In the genomic region with DNA sequence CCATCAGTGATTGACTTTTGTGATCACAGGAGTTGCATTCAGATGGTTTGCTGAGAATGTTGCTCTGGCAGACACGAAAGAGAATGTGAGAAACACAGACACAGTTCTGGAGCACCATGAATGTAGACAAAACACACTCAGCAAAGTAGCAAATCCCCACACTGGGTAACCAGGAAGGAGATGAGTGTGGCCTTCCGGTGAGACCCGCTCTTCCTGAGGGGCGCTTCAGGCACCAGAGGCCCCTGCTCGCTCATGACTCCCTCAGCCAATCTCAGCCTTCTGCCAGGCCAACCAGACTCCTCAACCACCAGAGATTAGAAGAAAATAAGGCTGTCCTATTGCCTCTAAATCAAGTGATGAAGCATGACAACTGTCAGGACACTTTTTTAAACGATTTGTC, we compare ENCODE assay signal across 19 cellular contexts.
"Had no signal": no experiment of that assay in that cellular context is flagged by ENCODE, and none has a peak within 500 bp of the region (broad histone marks: within the 10 kb centered on the region; RNA-seq: fewer than 3 reads in every experiment).

No MANE protein-coding gene starts in this region.

- H3K36me3 Mint-ChIP-seq: activated naive CD8-positive, alpha-beta T cell treated with anti-CD3 and anti-CD28 coated beads for 36 hours; WTC11 had no signal

- H3K27me3 ChIP-seq: brain microvascular endothelial cell, esophagus squamous epithelium, transverse colon had no signal

- ATAC-seq: WTC11 had no signal

- H3K4me3 ChIP-seq: esophagus squamous epithelium, left ventricle myocardium inferior, transverse colon had no signal

- DNase-seq: activated CD4-positive, alpha-beta T cell treated with anti-CD3 and anti-CD28 coated beads for 48 hours; activated gamma-delta T cell treated with Interleukin-2 at 50 U/mL for 16 hours; activated naive CD8-positive, alpha-beta T cell treated with anti-CD3 and anti-CD28 coated beads for 36 hours; anterior cingulate cortex; brain microvascular endothelial cell; cerebellar nuclear complex; effector CD8-positive, alpha-beta T cell; esophagus squamous epithelium; hypothalamus; left ventricle myocardium inferior; stimulated activated CD4-positive, alpha-beta T cell treated with anti-CD3 and anti-CD28 coated beads, Interleukin-12 subunit alpha, Interleukin-12 subunit beta, amount 100 ng/mL, for 4 hours; stimulated activated CD4-positive, alpha-beta T cell treated with anti-CD3 and anti-CD28 coated beads, Interleukin-2, amount 100 ng/mL, for 24 hours; substantia nigra; T-helper 2 cell; transverse colon had no signal

- H3K9me3 Mint-ChIP-seq: activated naive CD8-positive, alpha-beta T cell treated with anti-CD3 and anti-CD28 coated beads for 36 hours; neural crest cell; WTC11 had no signal

- FAIRE-seq: endothelial cell of umbilical vein had no signal

- H3K27ac ChIP-seq: brain microvascular endothelial cell, esophagus squamous epithelium, left ventricle myocardium inferior, parathyroid adenoma, transverse colon had no signal

- H3K27ac Mint-ChIP-seq: activated naive CD8-positive, alpha-beta T cell treated with anti-CD3 and anti-CD28 coated beads for 36 hours; WTC11 had no signal

- H3K4me3 Mint-ChIP-seq: activated naive CD8-positive, alpha-beta T cell treated with anti-CD3 and anti-CD28 coated beads for 36 hours; neural crest cell; WTC11 had no signal

- H3K27me3 Mint-ChIP-seq: activated naive CD8-positive, alpha-beta T cell treated with anti-CD3 and anti-CD28 coated beads for 36 hours had no signal

- H3K9me3 ChIP-seq: esophagus squamous epithelium, left ventricle myocardium inferior, transverse colon had no signal

- H3K36me3 ChIP-seq: brain microvascular endothelial cell, esophagus squamous epithelium, left ventricle myocardium inferior, transverse colon had no signal

- H3K4me1 ChIP-seq: esophagus squamous epithelium, left ventricle myocardium inferior, parathyroid adenoma, transverse colon had no signal
